In the genomic region with DNA sequence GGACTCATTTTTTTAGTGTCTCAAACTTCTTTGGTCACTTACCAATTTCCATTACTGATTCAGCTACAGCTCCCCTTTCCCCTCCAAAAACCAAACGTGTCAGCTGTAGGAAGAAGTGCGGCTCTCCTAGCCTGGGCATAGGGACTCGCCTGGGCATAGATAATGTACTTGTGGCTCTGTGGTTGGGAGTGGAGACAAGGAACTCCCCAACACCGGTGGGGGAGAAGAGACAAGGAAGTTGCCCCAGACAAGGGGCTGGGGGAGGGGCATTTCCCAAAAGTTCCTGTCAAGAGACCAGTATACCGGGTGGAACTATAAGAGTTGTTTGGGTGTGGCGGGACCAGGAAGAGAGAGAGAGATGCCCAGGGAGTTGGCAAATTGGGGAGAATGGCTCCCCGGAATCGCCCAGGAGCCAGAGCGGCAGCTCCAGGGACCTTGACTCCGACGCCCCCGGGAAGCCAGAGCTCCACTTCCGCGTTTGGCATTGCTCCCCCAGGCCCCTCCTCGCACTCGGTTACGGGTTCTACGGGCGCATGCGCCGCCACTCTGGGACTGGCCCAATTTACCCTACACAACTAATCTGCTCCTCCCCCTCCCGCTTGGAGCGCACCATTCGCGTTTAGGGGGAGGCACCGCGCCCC, we compare ENCODE assay signal across 8 cellular contexts. TPM values are rescaled to one million over a fixed set of nuclear protein-coding genes. Genes with fewer than 3 reads are reported as not detected.
DNase-seq lines count a peak whose midpoint lies in the region; ATAC-seq, FAIRE-seq and TF ChIP-seq lines count a peak whose summit lies in the region.

No MANE protein-coding gene starts in this region.

- no peak for TF ChIP-seq CTCF in HepG2 (CRISPR knock-in tag; IDR thresholded peaks at IDR 0.05)

- TF ChIP-seq POLR2A in HepG2 (IDR thresholded peaks at IDR 0.05; ENCODE audit: insufficient read depth in 1 of 2, low read depth in 2 of 2, low read length in 2 of 2), result peak; percentile 86 to 89

- no peak for TF ChIP-seq RAD21 in HepG2 (CRISPR knock-in tag; IDR thresholded peaks at IDR 0.05)

- FAIRE-seq in HepG2 (lab: Jason Lieb, UNC), result peak; percentile 46

- POLR2A ChIA-PET in HepG2 (lab: Yijun Ruan, JAX), result interaction anchor here (0.6 to 3.7 kb wide), 22 partner anchors 9 to 833 kb away, joined by 3 to 73 read pairs (median 8); partner anchors contain the start of gene MTCH1

- TF ChIP-seq EP300 in HepG2 (IDR thresholded peaks at IDR 0.05; ENCODE audit: low read depth in 2 of 2, low read length in 2 of 2) (no peak), HepG2 (CRISPR knock-in tag; IDR thresholded peaks at IDR 0.05; ENCODE audit: borderline replicate concordance) (no peak; the same call in 1 of the 2 replicates)

- ATAC-seq in GM18909 (IDR thresholded peaks at IDR 0.05; ENCODE audit: poor library complexity, unreplicated experiment) (peak; percentile 70), HG03139 (IDR thresholded peaks at IDR 0.05; ENCODE audit: unreplicated experiment) (peak; percentile 59), HepG2 (peak; percentile 83)

- peak; percentile 95 for DNase-seq in AG20443 (ENCODE audit: low spot score)
- peak; percentile 93 for DNase-seq in NCI-H345 treated with DMSO at 0.1 percent for 48 hours (lab: John Stamatoyannopoulos, UW; ENCODE audit: unreplicated experiment)
- DNase-seq in activated CD4-positive, CD25-positive, alpha-beta regulatory T cell treated with anti-CD3 and anti-CD28 coated beads, Interleukin-2, amount 50 U/mL, for 16 hours (ENCODE audit: low read depth, low spot score), result peak; percentile 93
- DNase-seq in dedifferentiated amniotic fluid mesenchymal stem cell (ENCODE audit: extremely low spot score), result peak; percentile 96
- DNase-seq in HepG2 (ENCODE audit: low spot score), result peak; percentile 96
- peak; percentile 86 to 91 for DNase-seq in stimulated activated CD4-positive, alpha-beta T cell treated with anti-CD3 and anti-CD28 coated beads, Interleukin-2, amount 100 ng/mL, for 48 hours

- peak overlapping the region; percentile 98 for H3K9ac ChIP-seq in HepG2 (ENCODE audit: insufficient read depth, low read depth, low read length)

- peak overlapping the region; percentile 67 for H2AFZ ChIP-seq in HepG2 (ENCODE audit: low read length)

- H4K20me1 ChIP-seq in HepG2 (ENCODE audit: insufficient read depth, low read length), result peaks cover 28% of the 10 kb centered on the region

- H3K27me3 ChIP-seq in HepG2 (ENCODE audit: control insufficient read depth in 1 of 2, insufficient read depth in 2 of 2, low read length in 2 of 2), result no peaks in the 10 kb centered on the region; a peak in 1 of 5 replicates

- H3K4me1 ChIP-seq in HepG2 (ENCODE audit: insufficient read depth, low read length), result peaks cover 60% of the 10 kb centered on the region

- H3K36me3 ChIP-seq in HepG2 (replicated peaks in 1 of 2; ENCODE audit: control insufficient read depth in 1 of 2, insufficient read depth in 2 of 2, low read length in 2 of 2), result no peaks in the 10 kb centered on the region

- CTCF ChIA-PET in HepG2 (lab: Yijun Ruan, JAX; ENCODE audit: low intra/inter-chr PET ratio, low total read pairs), result no interaction called here

- peak overlapping the region; percentile 89 for H3K4me2 ChIP-seq in HepG2 (ENCODE audit: low read depth, low read length)

- H3K79me2 ChIP-seq in HepG2 (ENCODE audit: insufficient read depth, low read length), result peaks cover 36% of the 10 kb centered on the region

- intact Hi-C loops in HepG2 (cut with micrococcal nuclease; ENCODE audit: unreplicated experiment), result loop anchor here (1.0 kb wide), 1 partner anchor 19 kb away; no protein-coding TSS in a partner anchor

- BruUV-seq in HepG2 (replicated peaks; lab: Mats Ljungman, UMichigan), result no TSS peak

- in situ Hi-C loops in HepG2 (cut with HindIII; ENCODE audit: extremely low pct_ligation_motif_present, low pct_unique_long_range_greater_than_20kb), result no loop called here

- H3K9me3 ChIP-seq in HepG2 (ENCODE audit: low read length), result no peaks in the 10 kb centered on the region

- H3K4me3 ChIP-seq in HepG2 (replicated peaks in 1 of 3; ENCODE audit: insufficient read depth in 1 of 3, low read depth in 2 of 3, low read length in 3 of 3), result peak overlapping the region; percentile 86 to 93 (median 90)

- WGBS in HepG2 (ENCODE audit: low lambda C conversion rate), result 0% methylated on average over 24 of the region's 27 CpGs

- H3K27ac ChIP-seq in HepG2 (ENCODE audit: extremely low read length, insufficient read depth, low read length), result peak overlapping the region; percentile 98

TF ChIP-seq in HepG2, 621 proteins besides CTCF, POLR2A, EP300 and RAD21 (continues in another document):
- no peak for TF ChIP-seq KDM3A (CRISPR knock-in tag; IDR thresholded peaks at IDR 0.05; ENCODE audit: low read depth)
- no peak for TF ChIP-seq RNF2 (conservative IDR thresholded peaks at IDR 0.05; ENCODE audit: low read depth)
- no peak for TF ChIP-seq RXRA (CRISPR knock-in tag; IDR thresholded peaks at IDR 0.05)
- TF ChIP-seq ZNF589 (CRISPR knock-in tag; conservative IDR thresholded peaks at IDR 0.05), result no peak
- 0 out of 2 replicates have a peak, but pooled peaks have one; percentile 14 for TF ChIP-seq ZFP41 (CRISPR knock-in tag; IDR thresholded peaks at IDR 0.05; ENCODE audit: borderline replicate concordance)
- TF ChIP-seq, protein P1, sequence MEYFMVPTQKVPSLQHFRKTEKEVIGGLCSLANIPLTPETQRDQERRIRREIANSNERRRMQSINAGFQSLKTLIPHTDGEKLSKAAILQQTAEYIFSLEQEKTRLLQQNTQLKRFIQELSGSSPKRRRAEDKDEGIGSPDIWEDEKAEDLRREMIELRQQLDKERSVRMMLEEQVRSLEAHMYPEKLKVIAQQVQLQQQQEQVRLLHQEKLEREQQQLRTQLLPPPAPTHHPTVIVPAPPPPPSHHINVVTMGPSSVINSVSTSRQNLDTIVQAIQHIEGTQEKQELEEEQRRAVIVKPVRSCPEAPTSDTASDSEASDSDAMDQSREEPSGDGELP (IDR thresholded peaks at IDR 0.05; ENCODE audit: borderline replicate concordance, low read depth), result no peak
- TF ChIP-seq SMARCE1 (IDR thresholded peaks at IDR 0.05; ENCODE audit: borderline replicate concordance), result no peak
- 0 out of 2 replicates have a peak, but pooled peaks have one; percentile 33 for TF ChIP-seq ZNF230 (CRISPR knock-in tag; IDR thresholded peaks at IDR 0.05)
- TF ChIP-seq KLF15 (CRISPR knock-in tag; IDR thresholded peaks at IDR 0.05; ENCODE audit: borderline replicate concordance), result 0 out of 2 replicates have a peak, but pooled peaks have one; percentile 31
- TF ChIP-seq ZNF556 (CRISPR knock-in tag; IDR thresholded peaks at IDR 0.05; ENCODE audit: borderline replicate concordance), result no peak
- no peak for TF ChIP-seq ZFP36 (IDR thresholded peaks at IDR 0.05; ENCODE audit: borderline replicate concordance, low read depth, low read length, partially characterized antibody)
- TF ChIP-seq ELF1 (CRISPR knock-in tag; IDR thresholded peaks at IDR 0.05), result peak; percentile 99
- peak; percentile 37 for TF ChIP-seq IKZF4 (CRISPR knock-in tag; IDR thresholded peaks at IDR 0.05; ENCODE audit: borderline replicate concordance, low read depth, not compliant biosample characterization)
- no peak for TF ChIP-seq MBD4 (IDR thresholded peaks at IDR 0.05; ENCODE audit: borderline replicate concordance, low read length)
- no peak for TF ChIP-seq ZNF331 (CRISPR knock-in tag; IDR thresholded peaks at IDR 0.05)
- TF ChIP-seq SIX1 (CRISPR knock-in tag; IDR thresholded peaks at IDR 0.05; ENCODE audit: borderline replicate concordance), result no peak
- 0 out of 2 replicates have a peak, but pooled peaks have one; percentile 67 for TF ChIP-seq ZNF616 (CRISPR knock-in tag; IDR thresholded peaks at IDR 0.05; ENCODE audit: low read depth)
- no peak for TF ChIP-seq ZNF282 (IDR thresholded peaks at IDR 0.05; ENCODE audit: partially characterized antibody)

RNA-seq across cellular contexts. Expression of gene ZFAND3, which starts 0.9 kb away (rescaled TPM):
- 16.4 and 18.9 TPM in 2 replicates for total RNA-seq in HepG2 (2016; rRNA removed; fragmentation: Illumina TruSeq; extraction: Trizol)
- 5.8 and 9.0 TPM in 2 replicates for total RNA-seq in HepG2 (2016; cell fraction: cytosol; rRNA removed; fragmentation: Illumina TruSeq; extraction: Trizol; ENCODE audit: low read depth)
- total RNA-seq in HepG2 (2016; cell fraction: insoluble cytoplasmic fraction; rRNA removed; fragmentation: Illumina TruSeq; extraction: Trizol), result 14.6 and 17.0 TPM in 2 replicates
- 18.4 and 18.8 TPM in 2 replicates for total RNA-seq in HepG2 (2016; cell fraction: membrane; rRNA removed; fragmentation: Illumina TruSeq; extraction: Trizol)
- total RNA-seq in HepG2 (2016; cell fraction: nucleus; rRNA removed; fragmentation: Illumina TruSeq; extraction: Trizol), result 15.4 and 17.1 TPM in 2 replicates
- polyA plus RNA-seq in HepG2 (2011; rRNA removed), result 17.1 and 18.6 TPM in 2 replicates
- 16.2 and 21.9 TPM in 2 replicates for polyA plus RNA-seq in HepG2 (2011; cell fraction: cytosol; rRNA removed)
- 10.7 and 11.5 TPM in 2 replicates for polyA plus RNA-seq in HepG2 (2011; cell fraction: nucleus; rRNA removed)
- 101 and 105 TPM in 2 replicates for polyA plus RNA-seq in HepG2 (2012)
- 25.4 and 26.8 TPM in 2 replicates for polyA plus RNA-seq in HepG2 (2016; cell fraction: cytosol; fragmentation: Illumina TruSeq; extraction: Trizol; ENCODE audit: low read depth)
- polyA plus RNA-seq in HepG2 (2016; cell fraction: insoluble cytoplasmic fraction; fragmentation: Illumina TruSeq; extraction: Trizol; ENCODE audit: low read depth), result 56.7 and 68.8 TPM in 2 replicates
- 36.3 and 43.5 TPM in 2 replicates for polyA plus RNA-seq in HepG2 (2016; cell fraction: membrane; fragmentation: Illumina TruSeq; extraction: Trizol; ENCODE audit: low read depth)
- polyA plus RNA-seq in HepG2 (2016; cell fraction: nucleus; fragmentation: Illumina TruSeq; extraction: Trizol; ENCODE audit: insufficient read depth, low read depth), result 49.1 and 59.9 TPM in 2 replicates
- polyA minus RNA-seq in HepG2 (2011; rRNA and poly(A)+ RNA removed; ENCODE audit: low replicate concordance), result 8.2 and 21.8 TPM in 2 replicates
- polyA minus RNA-seq in HepG2 (2011; cell fraction: cytosol; rRNA and poly(A)+ RNA removed), result 18.6 and 29.8 TPM in 2 replicates
- polyA minus RNA-seq in HepG2 (2011; cell fraction: nucleus; rRNA and poly(A)+ RNA removed), result 20.0 and 35.3 TPM in 2 replicates

Comparison
In these comparisons a context has a peak if more than half of its experiments do, and no peak if none do; other contexts are left out.
1. Peak in every context shown above with its lines: DNase-seq, ATAC-seq, H3K4me3 ChIP-seq and H3K27ac ChIP-seq.